In the genomic region with DNA sequence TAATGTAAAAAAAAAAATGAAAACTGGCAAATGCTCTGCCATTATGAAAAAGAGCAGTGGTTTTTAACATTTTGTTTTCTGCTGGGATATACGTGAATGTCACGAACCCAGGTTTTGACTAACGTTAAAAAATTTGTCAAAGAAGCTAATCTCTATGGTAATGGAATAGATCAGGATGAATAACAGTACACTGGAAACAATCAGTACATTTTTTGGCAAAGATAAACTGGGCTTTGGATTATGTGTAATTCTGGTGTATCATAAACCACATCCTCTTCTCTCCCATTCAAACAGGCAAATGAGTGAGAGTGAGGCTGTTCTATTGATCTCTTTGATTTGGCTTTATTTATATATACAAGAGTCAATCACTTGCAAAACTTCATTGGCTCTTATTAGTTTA, we compare ENCODE assay signal across 19 cellular contexts.
A peak's percentile ranks its signal among the peaks of the same experiment; 100 is the strongest.
DNase-seq lines count a peak whose midpoint lies in the region; ATAC-seq, FAIRE-seq and TF ChIP-seq lines count a peak whose summit lies in the region.
"Had no signal": no experiment of that assay in that cellular context is flagged by ENCODE, and none has a peak within 500 bp of the region (broad histone marks: within the 10 kb centered on the region; RNA-seq: fewer than 3 reads in every experiment).

No MANE protein-coding gene starts in this region.

- H3K27ac ChIP-seq in pancreas (no peak overlapping the region), kidney (ENCODE audit: low read depth in 2 of 2, low read length in 2 of 2) (no peak overlapping the region)
- H3K27ac ChIP-seq: A549, HL-60 had no signal

- DNase-seq in HS-5 (ENCODE audit: low read depth) (peak; percentile 19), RPMI7951 (ENCODE audit: low read depth) (peak; percentile 14), fibroblast of pulmonary artery (ENCODE audit: low read depth) (peak; percentile 21), stromal cell of bone marrow (ENCODE audit: low read depth) (peak; percentile 49), pancreas (no peak), kidney (no peak)
- DNase-seq: CD8-positive, alpha-beta T cell; COR-L47; DMS153; DMS79 treated with DMSO at 0.1 percent for 48 hours; GDM1; HCEC 1CT; IMR-90 had no signal

- H3K27me3 ChIP-seq in pancreas, result no peaks in the 10 kb centered on the region

- intact Hi-C loops in pancreas (cut with DNase I) (no loop called here), kidney (cut with DNase I) (no loop called here)

- FAIRE-seq in pancreas (lab: Jason Lieb, UNC) (no peak), kidney (lab: Jason Lieb, UNC) (no peak)
- FAIRE-seq: A549, D721Med had no signal

- no peaks in the 10 kb centered on the region for H3K36me3 ChIP-seq in pancreas
- no peaks in the 10 kb centered on the region for H3K36me3 ChIP-seq in kidney (ENCODE audit: control insufficient read depth in 1 of 2, insufficient read depth in 2 of 2, low read length in 2 of 2)

- H3K4me3 ChIP-seq in fibroblast of pulmonary artery (replicated peaks; ENCODE audit: low read depth, low read length) (no peak overlapping the region), pancreas (no peak overlapping the region), kidney (ENCODE audit: low read length in 2 of 2) (no peak overlapping the region)
- H3K4me3 ChIP-seq: A549 had no signal

- no peak overlapping the region for H3K27ac Mint-ChIP-seq in activated T-helper 17 cell treated with anti-CD3 and anti-CD28 coated beads, Interleukin-2, amount 50 U/mL, for 72 hours
- H3K27ac Mint-ChIP-seq: CD14-positive monocyte; CD8-positive, alpha-beta T cell; HFFc6 had no signal

- H3K4me1 Mint-ChIP-seq in activated T-helper 17 cell treated with anti-CD3 and anti-CD28 coated beads, Interleukin-2, amount 50 U/mL, for 72 hours, result no peaks in the 10 kb centered on the region
- H3K4me1 Mint-ChIP-seq: CD14-positive monocyte had no signal

- TF ChIP-seq CTCF in fibroblast of pulmonary artery (IDR thresholded peaks at IDR 0.05; ENCODE audit: low read length, missing control alignments), result no peak
- no peak for TF ChIP-seq CTCF in pancreas (IDR thresholded peaks at IDR 0.05)
- TF ChIP-seq CTCF in kidney (IDR thresholded peaks at IDR 0.05; ENCODE audit: borderline replicate concordance, extremely low read depth, insufficient read depth), result no peak

- H3K9me3 Mint-ChIP-seq in activated T-helper 17 cell treated with anti-CD3 and anti-CD28 coated beads, Interleukin-2, amount 50 U/mL, for 72 hours, result peaks cover 15% of the 10 kb centered on the region

- H3K36me3 Mint-ChIP-seq in activated T-helper 17 cell treated with anti-CD3 and anti-CD28 coated beads, Interleukin-2, amount 50 U/mL, for 72 hours (ENCODE audit: low read depth), result no peaks in the 10 kb centered on the region
- H3K36me3 Mint-ChIP-seq: CD14-positive monocyte; CD8-positive, alpha-beta T cell had no signal

- H3K4me1 ChIP-seq in pancreas (peaks cover 0 to 8% (median 0%) of the 10 kb centered on the region in 3 donors), kidney (ENCODE audit: control insufficient read depth in 1 of 2, insufficient read depth in 1 of 2, low read depth in 1 of 2, low read length in 2 of 2) (no peaks in the 10 kb centered on the region)
- H3K4me1 ChIP-seq: A549 had no signal

- WGBS in pancreas, 2 donors, result 76 to 77% methylated on average over 3 of the region's 3 CpGs

- H3K9me3 ChIP-seq in pancreas (no peaks in the 10 kb centered on the region), kidney (ENCODE audit: control insufficient read depth in 1 of 2, low read length in 2 of 2) (peaks cover 0 to 4% of the 10 kb centered on the region in 2 donors)

- H3K27me3 Mint-ChIP-seq in activated T-helper 17 cell treated with anti-CD3 and anti-CD28 coated beads, Interleukin-2, amount 50 U/mL, for 72 hours, result no peaks in the 10 kb centered on the region

- H3K4me3 Mint-ChIP-seq in activated T-helper 17 cell treated with anti-CD3 and anti-CD28 coated beads, Interleukin-2, amount 50 U/mL, for 72 hours, result no peak overlapping the region
- H3K4me3 Mint-ChIP-seq: CD14-positive monocyte; CD8-positive, alpha-beta T cell; HFFc6 had no signal

- H3K9ac ChIP-seq in kidney (ENCODE audit: low read length in 2 of 2), result no peak overlapping the region

- no peak for ATAC-seq in pancreas
- ATAC-seq in activated T-helper 17 cell treated with anti-CD3 and anti-CD28 coated beads, Interleukin-2, amount 50 U/mL, for 72 hours (replicated peaks), result no peak
- ATAC-seq: A549; CD8-positive, alpha-beta T cell had no signal

Comparison
In these comparisons a context has a peak if more than half of its experiments do, and no peak if none do; other contexts are left out.
1. DNase-seq: peak in HS-5 (single experiment), RPMI7951 (single experiment), fibroblast of pulmonary artery (single experiment) and stromal cell of bone marrow (single experiment); none in pancreas (0 of 6) and kidney (single experiment).